In genomic region chr10:62760401-62760800, GRCh38 we compare ENCODE assay signal across 1 cellular context.
TF ChIP-seq lines count a peak whose summit lies in the region.

No MANE protein-coding gene starts in this region.

TF ChIP-seq in K562, 482 proteins besides CTCF, POLR2A, EP300 and RAD21 (continued from another document):
- TF ChIP-seq ZBTB43 (CRISPR knock-in tag; IDR thresholded peaks at IDR 0.05) (no peak), NUFIP1 (IDR thresholded peaks at IDR 0.05; ENCODE audit: partially characterized antibody) (no peak), ELF2 (CRISPR knock-in tag; IDR thresholded peaks at IDR 0.05) (no peak)
